ENCODE assay signal across 11 cellular contexts in the genomic region with DNA sequence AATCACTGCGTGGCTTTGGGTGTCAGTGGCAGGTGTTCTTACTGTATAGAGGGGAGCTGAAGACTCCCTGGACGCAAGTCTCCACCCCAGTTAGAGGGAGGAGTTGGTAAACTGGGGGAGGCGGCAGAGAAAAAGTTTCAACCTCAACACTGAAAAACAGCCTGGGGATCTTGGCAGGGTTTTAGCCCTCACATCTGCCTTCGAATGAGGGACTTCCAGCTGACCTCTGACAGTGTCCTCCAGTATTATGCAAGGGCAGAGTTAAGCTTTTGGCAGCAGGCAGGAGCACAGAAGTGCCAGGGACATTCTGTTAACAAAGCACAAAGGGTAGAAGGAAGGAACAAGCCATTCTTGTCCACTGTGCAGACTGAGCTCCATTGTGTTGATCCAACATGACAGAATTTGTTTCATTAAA. TPM values are rescaled to one million over a fixed set of nuclear protein-coding genes. Genes with fewer than 3 reads are reported as not detected.
DNase-seq lines count a peak whose midpoint lies in the region; ATAC-seq and TF ChIP-seq lines count a peak whose summit lies in the region.
"Had no signal": no experiment of that assay in that cellular context is flagged by ENCODE, and none has a peak within 500 bp of the region (broad histone marks: within the 10 kb centered on the region; RNA-seq: fewer than 3 reads in every experiment).

No MANE protein-coding gene starts in this region.

- H3K9me3 ChIP-seq in muscle layer of colon (ENCODE audit: low read length) (no peaks in the 10 kb centered on the region), vagina (no peaks in the 10 kb centered on the region)

- H3K27me3 ChIP-seq in muscle layer of colon (ENCODE audit: control insufficient read depth in 1 of 2, insufficient read depth in 2 of 2, low read length in 2 of 2) (no peaks in the 10 kb centered on the region), vagina (no peaks in the 10 kb centered on the region)

- CTCF ChIA-PET in activated CD4-positive, alpha-beta T cell treated with anti-CD3 and anti-CD28 coated beads, Interleukin-2, amount 10 ng/mL, durations not matched to agents 7 days and 5 days (lab: Charles Lee) = interaction anchor here (0.5 to 4.0 kb wide), 5 partner anchors 13 to 565 kb away, joined by 3 to 23 read pairs (median 4); partner anchors contain the start of gene RHOU

- H3K36me3 ChIP-seq in muscle layer of colon (ENCODE audit: insufficient read depth, low read length) (no peaks in the 10 kb centered on the region), vagina (no peaks in the 10 kb centered on the region)

- peak overlapping the region; percentile 12 for H3K4me3 Mint-ChIP-seq in activated naive CD8-positive, alpha-beta T cell
- no peak overlapping the region for H3K4me3 Mint-ChIP-seq in activated naive CD8-positive, alpha-beta T cell treated with anti-CD3 and anti-CD28 coated beads for 36 hours
- no peak overlapping the region for H3K4me3 Mint-ChIP-seq in activated CD4-positive, alpha-beta T cell treated with anti-CD3 and anti-CD28 coated beads, Interleukin-2, amount 10 ng/mL, durations not matched to agents 7 days and 5 days
- H3K4me3 Mint-ChIP-seq: B cell; central memory CD8-positive, alpha-beta T cell had no signal

- POLR2A ChIA-PET in activated CD4-positive, alpha-beta T cell treated with anti-CD3 and anti-CD28 coated beads, Interleukin-2, amount 10 ng/mL, durations not matched to agents 7 days and 5 days (lab: Charles Lee) = no interaction called here

- no peaks in the 10 kb centered on the region for H3K9me3 Mint-ChIP-seq in activated naive CD8-positive, alpha-beta T cell (ENCODE audit: low read depth)
- no peaks in the 10 kb centered on the region for H3K9me3 Mint-ChIP-seq in activated naive CD8-positive, alpha-beta T cell treated with anti-CD3 and anti-CD28 coated beads for 36 hours
- H3K9me3 Mint-ChIP-seq in activated CD4-positive, alpha-beta T cell treated with anti-CD3 and anti-CD28 coated beads, Interleukin-2, amount 10 ng/mL, durations not matched to agents 7 days and 5 days = no peaks in the 10 kb centered on the region
- H3K9me3 Mint-ChIP-seq: central memory CD8-positive, alpha-beta T cell had no signal

- TF ChIP-seq POLR2A in vagina (IDR thresholded peaks at IDR 0.05) = no peak

- no peak for TF ChIP-seq CTCF in epithelial cell of proximal tubule (conservative IDR thresholded peaks at IDR 0.05; ENCODE audit: low read depth, low read length)
- TF ChIP-seq CTCF in vagina (IDR thresholded peaks at IDR 0.05) = no peak

- DNase-seq in activated naive CD8-positive, alpha-beta T cell treated with anti-CD3 and anti-CD28 coated beads for 36 hours = no peak
- DNase-seq in epithelial cell of proximal tubule (ENCODE audit: low read depth) (no peak), vagina (ENCODE audit: extremely low spot score in 2 of 2) (no peak), NCI-H1105 treated with DMSO at 0.1 percent for 48 hours (lab: John Stamatoyannopoulos, UW) (no peak)
- DNase-seq in activated CD4-positive, alpha-beta T cell treated with anti-CD3 and anti-CD28 coated beads, Interleukin-2, amount 10 ng/mL, durations not matched to agents 7 days and 5 days = no peak
- DNase-seq: stimulated activated CD4-positive, alpha-beta T cell treated with anti-CD3 and anti-CD28 coated beads, Interleukin-4, amount 100 ng/mL, for 1 hour had no signal

- peak overlapping the region; percentile 4 for H3K4me3 ChIP-seq in epithelial cell of proximal tubule (ENCODE audit: low read depth, low read length)
- peak overlapping the region in 1 of 2 donors; percentile 15 for H3K4me3 ChIP-seq in muscle layer of colon (ENCODE audit: low read depth in 1 of 2, low read length in 2 of 2)
- no peak overlapping the region for H3K4me3 ChIP-seq in vagina

- ATAC-seq in GM19397 (IDR thresholded peaks at IDR 0.05; ENCODE audit: unreplicated experiment) = no peak

- H3K4me1 ChIP-seq in muscle layer of colon (ENCODE audit: insufficient read depth, low read length) = peaks cover 29% of the 10 kb centered on the region
- H3K4me1 ChIP-seq in vagina = peaks cover 49% of the 10 kb centered on the region

- intact Hi-C loops in vagina (cut with DNase I) = no loop called here

- no peak overlapping the region for H3K9ac ChIP-seq in muscle layer of colon (ENCODE audit: low read length)

- H3K27me3 Mint-ChIP-seq in activated naive CD8-positive, alpha-beta T cell = no peaks in the 10 kb centered on the region
- no peaks in the 10 kb centered on the region for H3K27me3 Mint-ChIP-seq in activated naive CD8-positive, alpha-beta T cell treated with anti-CD3 and anti-CD28 coated beads for 36 hours
- H3K27me3 Mint-ChIP-seq in activated CD4-positive, alpha-beta T cell treated with anti-CD3 and anti-CD28 coated beads, Interleukin-2, amount 10 ng/mL, durations not matched to agents 7 days and 5 days = peaks cover 10% of the 10 kb centered on the region

- no peak overlapping the region for H3K27ac Mint-ChIP-seq in activated naive CD8-positive, alpha-beta T cell
- H3K27ac Mint-ChIP-seq in activated naive CD8-positive, alpha-beta T cell treated with anti-CD3 and anti-CD28 coated beads for 36 hours = no peak overlapping the region
- H3K27ac Mint-ChIP-seq in activated CD4-positive, alpha-beta T cell treated with anti-CD3 and anti-CD28 coated beads, Interleukin-2, amount 10 ng/mL, durations not matched to agents 7 days and 5 days = no peak overlapping the region
- H3K27ac Mint-ChIP-seq: B cell had no signal

- peaks cover 15% of the 10 kb centered on the region for H3K4me1 Mint-ChIP-seq in activated naive CD8-positive, alpha-beta T cell (ENCODE audit: low read depth)
- peaks cover 12% of the 10 kb centered on the region for H3K4me1 Mint-ChIP-seq in activated naive CD8-positive, alpha-beta T cell treated with anti-CD3 and anti-CD28 coated beads for 36 hours
- H3K4me1 Mint-ChIP-seq in activated CD4-positive, alpha-beta T cell treated with anti-CD3 and anti-CD28 coated beads, Interleukin-2, amount 10 ng/mL, durations not matched to agents 7 days and 5 days = peaks cover 23% of the 10 kb centered on the region

- peak overlapping the region; percentile 19 for H3K27ac ChIP-seq in muscle layer of colon (ENCODE audit: low read depth, low read length)
- H3K27ac ChIP-seq in vagina = peak overlapping the region; percentile 60

- H3K36me3 Mint-ChIP-seq in activated naive CD8-positive, alpha-beta T cell = no peaks in the 10 kb centered on the region
- H3K36me3 Mint-ChIP-seq in activated naive CD8-positive, alpha-beta T cell treated with anti-CD3 and anti-CD28 coated beads for 36 hours = no peaks in the 10 kb centered on the region
- no peaks in the 10 kb centered on the region for H3K36me3 Mint-ChIP-seq in activated CD4-positive, alpha-beta T cell treated with anti-CD3 and anti-CD28 coated beads, Interleukin-2, amount 10 ng/mL, durations not matched to agents 7 days and 5 days (ENCODE audit: low read depth)

RNA-seq across cellular contexts. Expression of gene RAB4A, which starts 41.2 kb away (rescaled TPM):
- total RNA-seq in activated naive CD8-positive, alpha-beta T cell treated with anti-CD3 and anti-CD28 coated beads for 36 hours = 10 to 100 TPM; 36.0 to 36.9 TPM
- total RNA-seq in epithelial cell of proximal tubule = 28.1 and 39.3 TPM in 2 replicates
- total RNA-seq in vagina = 16.5 TPM
- 10 to 100 TPM; 35.5 to 41.0 TPM for total RNA-seq in activated CD4-positive, alpha-beta T cell treated with anti-CD3 and anti-CD28 coated beads, Interleukin-2, amount 10 ng/mL, durations not matched to agents 7 days and 5 days
